In genomic region chr18:59864446-59864764, GRCh38 we compare ENCODE assay signal across 13 cellular contexts. TPM values are rescaled to one million over a fixed set of nuclear protein-coding genes. Genes with fewer than 3 reads are reported as not detected.
DNase-seq lines count a peak whose midpoint lies in the region; ATAC-seq and TF ChIP-seq lines count a peak whose summit lies in the region.
"Had no signal": no experiment of that assay in that cellular context is flagged by ENCODE, and none has a peak within 500 bp of the region (broad histone marks: within the 10 kb centered on the region; RNA-seq: fewer than 3 reads in every experiment).

No MANE protein-coding gene starts in this region.

- peaks cover 3% of the 10 kb centered on the region for H3K4me1 Mint-ChIP-seq in progenitor cell of endocrine pancreas (ENCODE audit: low read depth)
- H3K4me1 Mint-ChIP-seq: CD8-positive, alpha-beta memory T cell had no signal

- peak overlapping the region; percentile 58 for H3K9ac ChIP-seq in HUES64 (ENCODE audit: low read depth, low read length)

- peaks cover 34% of the 10 kb centered on the region for H3K4me1 ChIP-seq in HUES64 (ENCODE audit: insufficient read depth, low read length)
- peaks cover 10% of the 10 kb centered on the region for H3K4me1 ChIP-seq in RWPE2 (ENCODE audit: insufficient read depth, poor library complexity, severe bottlenecking)
- no peaks in the 10 kb centered on the region for H3K4me1 ChIP-seq in psoas muscle
- no peaks in the 10 kb centered on the region for H3K4me1 ChIP-seq in tibial artery

- H3K27ac ChIP-seq in HUES64 (ENCODE audit: low read depth, low read length) (peak overlapping the region; percentile 88), RWPE2 (ENCODE audit: poor library complexity, severe bottlenecking) (no peak overlapping the region), psoas muscle (no peak overlapping the region), tibial artery (no peak overlapping the region)

- 8% methylated on average over 2 of the region's 2 CpGs for WGBS in HUES64
- WGBS in psoas muscle, 3 donors, result 18 to 29% (median 26%) methylated on average over 2 of the region's 2 CpGs

- H3K9me3 Mint-ChIP-seq in progenitor cell of endocrine pancreas (ENCODE audit: low read depth), result no peaks in the 10 kb centered on the region
- H3K9me3 Mint-ChIP-seq: CD8-positive, alpha-beta memory T cell had no signal

- H3K27me3 ChIP-seq in HUES64 (ENCODE audit: insufficient read depth, low read length) (no peaks in the 10 kb centered on the region), RWPE2 (ENCODE audit: insufficient read depth, poor library complexity, severe bottlenecking) (no peaks in the 10 kb centered on the region), psoas muscle (ENCODE audit: insufficient read depth in 3 of 3, low read length in 2 of 3) (no peaks in the 10 kb centered on the region), tibial artery (no peaks in the 10 kb centered on the region)

- no peaks in the 10 kb centered on the region for H3K27me3 Mint-ChIP-seq in progenitor cell of endocrine pancreas

- no peak overlapping the region for H3K4me3 Mint-ChIP-seq in progenitor cell of endocrine pancreas (ENCODE audit: low read depth)
- H3K4me3 Mint-ChIP-seq: CD8-positive, alpha-beta memory T cell had no signal

- H3K27ac Mint-ChIP-seq in progenitor cell of endocrine pancreas, result peak overlapping the region; percentile 7
- H3K27ac Mint-ChIP-seq: CD8-positive, alpha-beta memory T cell had no signal

- H3K36me3 Mint-ChIP-seq in progenitor cell of endocrine pancreas (ENCODE audit: insufficient read depth), result no peaks in the 10 kb centered on the region
- H3K36me3 Mint-ChIP-seq: CD8-positive, alpha-beta memory T cell had no signal

- TF ChIP-seq CTCF in RWPE2 (IDR thresholded peaks at IDR 0.05; ENCODE audit: poor library complexity, severe bottlenecking) (no peak), progenitor cell of endocrine pancreas (IDR thresholded peaks at IDR 0.05; ENCODE audit: unreplicated experiment) (no peak), psoas muscle (IDR thresholded peaks at IDR 0.05) (no peak), tibial artery (IDR thresholded peaks at IDR 0.05) (no peak)

- H3K36me3 ChIP-seq in HUES64 (ENCODE audit: insufficient read depth, low read length) (no peaks in the 10 kb centered on the region), RWPE2 (ENCODE audit: low read depth) (no peaks in the 10 kb centered on the region), psoas muscle (ENCODE audit: insufficient read depth in 1 of 2, low read depth in 1 of 2) (no peaks in the 10 kb centered on the region), tibial artery (no peaks in the 10 kb centered on the region)

- H3K4me3 ChIP-seq in HUES64 (ENCODE audit: low read length) (no peak overlapping the region; the same call in 1 of the 2 replicates), RWPE2 (ENCODE audit: severe bottlenecking) (no peak overlapping the region), psoas muscle (no peak overlapping the region), tibial artery (no peak overlapping the region)

- H3K9me3 ChIP-seq in HUES64 (ENCODE audit: insufficient read depth, low read depth, low read length) (no peaks in the 10 kb centered on the region), RWPE2 (ENCODE audit: severe bottlenecking) (no peaks in the 10 kb centered on the region), psoas muscle (no peaks in the 10 kb centered on the region), tibial artery (no peaks in the 10 kb centered on the region)

- ATAC-seq in RWPE2 (ENCODE audit: low read depth) (peak; percentile 77), esophagus mucosa (peak; percentile 42), psoas muscle (no peak)

- intact Hi-C loops in psoas muscle (cut with DNase I) (no loop called here), tibial artery (cut with DNase I; ENCODE audit: low total_unique reads) (no loop called here)

- no peak for DNase-seq in RWPE2 (ENCODE audit: low spot score)
- DNase-seq in progenitor cell of endocrine pancreas (ENCODE audit: low spot score, unreplicated experiment), result no peak
- DNase-seq in psoas muscle, result no peak
- DNase-seq in tibial artery, result no peak
- no peak for DNase-seq in DMS79 (lab: John Stamatoyannopoulos, UW)
- DNase-seq: CD8-positive, alpha-beta memory T cell; GF-D8; Karpas-422; NCI-H2227 treated with DMSO at 0.1 percent for 48 hours; NCI-H524 treated with DMSO at 0.1 percent for 48 hours; OCI-M1 had no signal

RNA-seq across cellular contexts. Expression of gene PMAIP1, which starts 35.4 kb away (rescaled TPM):
- 63.6 TPM for polyA plus RNA-seq in HUES64 (2013, experiment 1 of 2)
- 70.6 TPM for polyA plus RNA-seq in HUES64 (2013, experiment 2 of 2)
- total RNA-seq in esophagus mucosa (11.6 TPM), progenitor cell of endocrine pancreas (4.6 and 4.9 TPM in 2 replicates), psoas muscle (1 to 10 TPM in 1 of 4 donors, under 1 TPM in 3; 0.43 to 1.4 (median 0.74) TPM)
- 1 to 10 TPM in 2 of 3 donors, under 1 TPM in 1; 0.25 to 2.9 (median 1.8) TPM for polyA plus RNA-seq in psoas muscle

Comparison
In these comparisons a context has a peak if more than half of its experiments do, and no peak if none do; other contexts are left out.
1. ATAC-seq: peak in RWPE2 (single experiment) and esophagus mucosa (single experiment); none in psoas muscle (0 of 4).